Comparison of ENCODE assay signal across 9 cellular contexts in genomic region chr12:123141615-123142517, GRCh38. TPM values are rescaled to one million over a fixed set of nuclear protein-coding genes. Genes with fewer than 3 reads are reported as not detected.
DNase-seq lines count a peak whose midpoint lies in the region; ATAC-seq, FAIRE-seq and TF ChIP-seq lines count a peak whose summit lies in the region.
"Had no signal": no experiment of that assay in that cellular context is flagged by ENCODE, and none has a peak within 500 bp of the region (broad histone marks: within the 10 kb centered on the region; RNA-seq: fewer than 3 reads in every experiment).

No MANE protein-coding gene starts in this region.

- no peak for FAIRE-seq in small intestine (lab: Jason Lieb, UNC)

- peak overlapping the region; percentile 0 to 52 for H3K4me3 ChIP-seq in HCT116 (replicated peaks in 1 of 2; ENCODE audit: low read depth in 1 of 2, low read length in 2 of 2)
- no peak overlapping the region for H3K4me3 ChIP-seq in WERI-Rb-1 (ENCODE audit: low read depth, low read length)
- no peak overlapping the region for H3K4me3 ChIP-seq in right cardiac atrium (ENCODE audit: low read length)
- H3K4me3 ChIP-seq in small intestine (ENCODE audit: low read depth in 1 of 2, low read length in 2 of 2): no peak overlapping the region

- RAD21 ChIA-PET in HCT116 (lab: Charles Lee; ENCODE audit: low non-redundant PET in 1 of 2, low total read pairs in 2 of 2, uncharacterized antibody in 2 of 2, unreplicated experiment in 2 of 2): interaction anchor here (1.2 to 1.3 kb wide), 2 partner anchors 98 kb away, joined by 3 to 4 read pairs; no protein-coding TSS in a partner anchor

- CTCF ChIA-PET in HCT116 (lab: Charles Lee): no interaction called here

- peak overlapping the region; percentile 84 for H3K4me2 ChIP-seq in HCT116 (ENCODE audit: low read length)

- no peak overlapping the region for H2AFZ ChIP-seq in HCT116 (ENCODE audit: low read depth, low read length, poor library complexity, severe bottlenecking)

- 49% methylated on average over 15 of the region's 15 CpGs for WGBS in right cardiac atrium
- WGBS in small intestine, 3 donors: 41 to 47% (median 44%) methylated on average over 15 of the region's 15 CpGs

- H3K27me3 ChIP-seq in HCT116 (ENCODE audit: insufficient read depth, low read length) (no peaks in the 10 kb centered on the region), WERI-Rb-1 (ENCODE audit: insufficient read depth, low read depth, severe bottlenecking) (no peaks in the 10 kb centered on the region), right cardiac atrium (ENCODE audit: control insufficient read depth, insufficient read depth) (no peaks in the 10 kb centered on the region), small intestine (ENCODE audit: control insufficient read depth in 2 of 2, insufficient read depth in 2 of 2, low read length in 2 of 2) (no peaks in the 10 kb centered on the region)

- TF ChIP-seq RAD21 in HCT116 (IDR thresholded peaks at IDR 0.05; ENCODE audit: low read depth): peak; percentile 20; the same call in 1 of the 2 replicates

- no peaks in the 10 kb centered on the region for H3K9me3 ChIP-seq in HCT116 (ENCODE audit: control insufficient read depth in 1 of 2, insufficient read depth in 1 of 2, low read depth in 1 of 2, low read length in 2 of 2)
- H3K9me3 ChIP-seq in WERI-Rb-1 (ENCODE audit: severe bottlenecking): no peaks in the 10 kb centered on the region
- no peaks in the 10 kb centered on the region for H3K9me3 ChIP-seq in right cardiac atrium (ENCODE audit: control insufficient read depth, low read length)
- no peaks in the 10 kb centered on the region for H3K9me3 ChIP-seq in small intestine (ENCODE audit: control insufficient read depth, low read depth)

- H4K20me1 ChIP-seq in HCT116 (ENCODE audit: insufficient read depth): no peaks in the 10 kb centered on the region

- peak; percentile 33 for DNase-seq in HCT116 (ENCODE audit: low read depth, low spot score)
- DNase-seq in WERI-Rb-1: peak; percentile 70
- peak; percentile 77 to 85 (median 77) for DNase-seq in right cardiac atrium
- DNase-seq in small intestine: peak; percentile 97
- DNase-seq in NCI-H146 treated with DMSO at 0.1 percent for 48 hours (lab: John Stamatoyannopoulos, UW; ENCODE audit: unreplicated experiment): no peak
- DNase-seq in HUDEP-2 (lab: John Stamatoyannopoulos, UW; ENCODE audit: unreplicated experiment in 76 of 76): no peak
- no peak for DNase-seq in SK-N-DZ (ENCODE audit: low spot score)
- no peak for DNase-seq in NCI-H2196 treated with DMSO at 0.1 percent for 48 hours (lab: John Stamatoyannopoulos, UW; ENCODE audit: unreplicated experiment)
- DNase-seq: activated naive CD8-positive, alpha-beta T cell treated with anti-CD3 and anti-CD28 coated beads, Interleukin-2, amount 50 U/mL, for 24 hours had no signal

- peak overlapping the region; percentile 57 for H3K9ac ChIP-seq in HCT116 (ENCODE audit: low read length)

- H3K36me3 ChIP-seq in HCT116 (ENCODE audit: control insufficient read depth in 1 of 2, insufficient read depth in 2 of 2, low read length in 2 of 2) (peaks cover 0 to 6% of the 10 kb centered on the region in 2 experiments; a peak in 1 of 4 replicates), WERI-Rb-1 (no peaks in the 10 kb centered on the region), small intestine (ENCODE audit: control insufficient read depth in 2 of 2, insufficient read depth in 2 of 2, low read length in 2 of 2) (no peaks in the 10 kb centered on the region)

- intact Hi-C loops in HCT116 (cut with micrococcal nuclease) (loop anchor here (10.0 kb wide), 1 partner anchor 167 kb away; the partner anchor contains the start of gene OGFOD2), right cardiac atrium (cut with DNase I) (loop anchor here in 1 of 4 donors (10.0 kb wide), 1 partner anchor 47 kb away; no protein-coding TSS in a partner anchor)

- H3K4me1 ChIP-seq in HCT116 (ENCODE audit: control insufficient read depth in 1 of 2, insufficient read depth in 2 of 2, low read length in 2 of 2) (peaks cover 49 to 59% of the 10 kb centered on the region in 2 experiments), right cardiac atrium (ENCODE audit: control insufficient read depth, insufficient read depth, low read length) (peaks cover 21% of the 10 kb centered on the region), small intestine (ENCODE audit: control insufficient read depth in 2 of 2, insufficient read depth in 1 of 2, low read depth in 1 of 2, low read length in 1 of 2) (peaks cover 15 to 26% of the 10 kb centered on the region in 2 donors)

- H3K79me2 ChIP-seq in HCT116 (ENCODE audit: insufficient read depth, low read length): peaks cover 51% of the 10 kb centered on the region

- no TSS peak for BruUV-seq in HCT116 (replicated peaks; lab: Mats Ljungman, UMichigan)

- no peak for TF ChIP-seq POLR2A in HCT116 (IDR thresholded peaks at IDR 0.05; ENCODE audit: borderline replicate concordance, extremely low read depth, insufficient read depth, insufficient read length)

- peak overlapping the region; percentile 86 for H3K27ac ChIP-seq in HCT116 (ENCODE audit: low read depth, low read length)
- H3K27ac ChIP-seq in WERI-Rb-1: peak overlapping the region; percentile 93
- H3K27ac ChIP-seq in right cardiac atrium (ENCODE audit: low read length): peak overlapping the region; percentile 77
- peak overlapping the region; percentile 93 to 96 for H3K27ac ChIP-seq in small intestine (ENCODE audit: low read depth in 1 of 2, low read length in 1 of 2)

- no peaks in the 10 kb centered on the region for H3K9me2 ChIP-seq in HCT116 (ENCODE audit: insufficient read depth)

- ATAC-seq in HCT116 (peak; percentile 78), right cardiac atrium (peak; percentile 86 to 94)
- ATAC-seq: activated naive CD8-positive, alpha-beta T cell treated with anti-CD3 and anti-CD28 coated beads, Interleukin-2, amount 50 U/mL, for 24 hours had no signal

- POLR2A ChIA-PET in HCT116 (lab: Charles Lee): no interaction called here

- TF ChIP-seq CTCF in HCT116 (IDR thresholded peaks at IDR 0.05 in 2 of 3, conservative IDR thresholded peaks at IDR 0.05 in 1 of 3; ENCODE audit: borderline replicate concordance in 1 of 3, insufficient read depth in 1 of 3, low read depth in 2 of 3, low read length in 2 of 3): no peak
- TF ChIP-seq CTCF in WERI-Rb-1 (IDR thresholded peaks at IDR 0.05; ENCODE audit: low read depth, low read length): no peak

TF ChIP-seq in HCT116, 20 proteins besides CTCF, POLR2A, EP300 and RAD21:
- TF ChIP-seq SIN3A (IDR thresholded peaks at IDR 0.05; ENCODE audit: low read depth) (peak; percentile 41; the same call in 1 of the 2 replicates), JUND (IDR thresholded peaks at IDR 0.05) (peak; percentile 75), YY1 (IDR thresholded peaks at IDR 0.05; ENCODE audit: extremely low read depth, insufficient replicate concordance, low read depth, low read length) (peak; percentile 28), TCF7L2 (IDR thresholded peaks at IDR 0.05; ENCODE audit: borderline replicate concordance, extremely low read depth, insufficient read depth, insufficient read length) (peak; percentile 87), SP1 (IDR thresholded peaks at IDR 0.05; ENCODE audit: low read depth) (peak; percentile 75), SRF (IDR thresholded peaks at IDR 0.05; ENCODE audit: low read depth) (no peak), EZH2phosphoT487 (IDR thresholded peaks at IDR 0.05; ENCODE audit: borderline replicate concordance) (no peak), FOSL1 (IDR thresholded peaks at IDR 0.05; ENCODE audit: low read depth) (peak; percentile 53; the same call in 1 of the 2 replicates), POLR2AphosphoS5 (IDR thresholded peaks at IDR 0.05; ENCODE audit: low read depth, low read length) (no peak)

RNA-seq across cellular contexts. Expression of gene PITPNM2, which starts 9.0 kb away (rescaled TPM):
- total RNA-seq in HCT116 (2021; ENCODE audit: unreplicated experiment): 15.2 TPM
- 8.9 and 13.6 TPM in 2 replicates for polyA plus RNA-seq in HCT116 (2012)
- total RNA-seq in right cardiac atrium: 10 to 100 TPM; 19.4 to 26.8 (median 20.9) TPM
- polyA plus RNA-seq in right cardiac atrium: 10.8 TPM
- polyA plus RNA-seq in small intestine: 1 to 10 TPM; 2.2 to 8.0 (median 2.9) TPM
- polyA plus RNA-seq in SK-N-DZ (2014; cell fraction: cytosol; rRNA removed): 1.0 and 1.3 TPM in 2 replicates
- 3.3 and 9.0 TPM in 2 replicates for polyA plus RNA-seq in SK-N-DZ (2014; cell fraction: nucleus; rRNA removed)

Comparison
In these comparisons a context has a peak if more than half of its experiments do, and no peak if none do; other contexts are left out.
1. DNase-seq: peak in HCT116 (single experiment), WERI-Rb-1 (single experiment), right cardiac atrium (3 of 3) and small intestine (single experiment); none in NCI-H146 treated with DMSO at 0.1 percent for 48 hours (single experiment), HUDEP-2 (0 of 76), SK-N-DZ (single experiment) and NCI-H2196 treated with DMSO at 0.1 percent for 48 hours (single experiment).
2. H3K4me3 ChIP-seq: peak in HCT116 (2 of 2); none in WERI-Rb-1 (single experiment), right cardiac atrium (single experiment) and small intestine (0 of 2).
3. Peak in every context shown above with its lines, with median percentiles within 50 percentile points of each other: H3K27ac ChIP-seq.